ENCODE assay signal across 7 cellular contexts in the genomic region with DNA sequence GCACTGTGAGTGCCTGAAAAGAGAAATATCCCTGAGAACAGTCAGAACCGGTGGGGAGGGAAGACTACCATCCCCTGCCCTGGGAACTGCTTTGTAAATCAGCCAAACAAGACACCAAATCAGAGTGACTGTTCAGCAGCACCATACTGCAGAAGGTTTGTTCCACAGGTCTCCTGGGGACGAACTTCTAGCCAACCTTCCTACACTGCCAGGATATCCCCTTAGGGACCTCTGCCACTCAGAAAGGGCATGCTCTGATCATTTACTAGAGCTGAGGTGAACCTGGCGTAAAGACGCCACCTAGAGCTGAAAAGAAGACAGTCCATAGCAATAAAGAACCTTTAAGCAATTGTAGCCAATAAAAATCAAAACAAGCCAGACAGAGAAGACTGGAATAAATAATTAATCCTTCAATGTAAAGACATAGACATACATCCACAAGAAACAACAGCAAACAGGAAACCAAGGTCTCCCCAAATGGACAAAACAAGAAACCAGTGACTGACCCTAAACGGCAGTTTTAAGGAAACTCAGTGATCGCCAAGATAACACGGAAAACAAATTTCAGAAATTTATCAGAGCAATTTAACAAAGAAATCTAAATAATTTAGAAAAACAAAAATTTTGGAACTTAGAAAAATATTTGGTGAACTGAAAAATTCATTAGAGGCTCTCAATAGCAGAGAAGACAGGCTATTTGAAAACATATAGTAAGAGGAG.
DNase-seq lines count a peak whose midpoint lies in the region; ATAC-seq, FAIRE-seq and TF ChIP-seq lines count a peak whose summit lies in the region.

No MANE protein-coding gene starts in this region.

- intact Hi-C loops in body of pancreas (cut with DNase I), result loop anchor here (10.0 kb wide), 2 partner anchors 223 to 273 kb away; no protein-coding TSS in a partner anchor

- peak; percentile 61 for FAIRE-seq in GM12892 (lab: Jason Lieb, UNC)

- H3K4me1 Mint-ChIP-seq in T-helper 17 cell, result peaks cover 12% of the 10 kb centered on the region
- H3K4me1 Mint-ChIP-seq in stimulated activated memory B cell treated with anti-CD40 and anti-IgM and Interleukin-4, amounts not matched to agents 10 μg/mL and 1 μg/mL and 100 μg/mL, for 72 hours, result peaks cover 62% of the 10 kb centered on the region

- no peak overlapping the region for H3K27ac ChIP-seq in body of pancreas

- no peaks in the 10 kb centered on the region for H3K27me3 ChIP-seq in body of pancreas

- DNase-seq in GM12892 (ENCODE audit: insufficient read length) (no peak), NAMALWA (ENCODE audit: low spot score) (peak; percentile 71), T-helper 17 cell (peak in 2 of 3 donors; percentile 11 to 31), body of pancreas (peak; percentile 50 to 71 (median 61)), left kidney (ENCODE audit: low read depth, low spot score) (peak; percentile 65)

- TF ChIP-seq CTCF in body of pancreas (IDR thresholded peaks at IDR 0.05), result peak; percentile 46 to 86 (median 81)

- TF ChIP-seq POLR2A in GM12892 (IDR thresholded peaks at IDR 0.05; ENCODE audit: low read depth, low read length), result no peak
- no peak for TF ChIP-seq POLR2A in body of pancreas (IDR thresholded peaks at IDR 0.05)

- H3K4me1 ChIP-seq in body of pancreas, result peaks cover 13% of the 10 kb centered on the region

- H3K9me3 ChIP-seq in T-helper 17 cell (ENCODE audit: control insufficient read depth, low read length, poor library complexity, severe bottlenecking), result peaks cover 2% of the 10 kb centered on the region
- H3K9me3 ChIP-seq in body of pancreas, result no peaks in the 10 kb centered on the region

- no peaks in the 10 kb centered on the region for H3K36me3 ChIP-seq in body of pancreas (replicated peaks in 1 of 2; ENCODE audit: insufficient read depth in 1 of 2, low read depth in 2 of 2)

- whole genome bisulfite sequencing in body of pancreas, 2 donors, result 43 to 47% methylated on average over 7 of the region's 7 CpGs

- H3K4me3 ChIP-seq in body of pancreas, result no peak overlapping the region

- no peaks in the 10 kb centered on the region for H3K27me3 Mint-ChIP-seq in T-helper 17 cell
- no peaks in the 10 kb centered on the region for H3K27me3 Mint-ChIP-seq in stimulated activated memory B cell treated with anti-CD40 and anti-IgM and Interleukin-4, amounts not matched to agents 10 μg/mL and 1 μg/mL and 100 μg/mL, for 72 hours

- ATAC-seq in HG02642 (IDR thresholded peaks at IDR 0.05; ENCODE audit: poor library complexity, unreplicated experiment) (peak; percentile 87), T-helper 17 cell (peak; percentile 94), body of pancreas (peak; percentile 90)
- ATAC-seq in stimulated activated memory B cell treated with anti-CD40 and anti-IgM and Interleukin-4, amounts not matched to agents 10 μg/mL and 1 μg/mL and 100 μg/mL, for 72 hours, result peak; percentile 94

- H3K9me3 Mint-ChIP-seq in stimulated activated memory B cell treated with anti-CD40 and anti-IgM and Interleukin-4, amounts not matched to agents 10 μg/mL and 1 μg/mL and 100 μg/mL, for 72 hours, result peaks cover 14% of the 10 kb centered on the region

- H3K27ac Mint-ChIP-seq in T-helper 17 cell, result peak overlapping the region; percentile 88
- H3K27ac Mint-ChIP-seq in stimulated activated memory B cell treated with anti-CD40 and anti-IgM and Interleukin-4, amounts not matched to agents 10 μg/mL and 1 μg/mL and 100 μg/mL, for 72 hours, result peak overlapping the region; percentile 95

- peaks cover 3% of the 10 kb centered on the region for H3K36me3 Mint-ChIP-seq in T-helper 17 cell (ENCODE audit: low read depth)
- H3K36me3 Mint-ChIP-seq in stimulated activated memory B cell treated with anti-CD40 and anti-IgM and Interleukin-4, amounts not matched to agents 10 μg/mL and 1 μg/mL and 100 μg/mL, for 72 hours, result peaks cover 39% of the 10 kb centered on the region

- peak overlapping the region; percentile 88 for H3K4me3 Mint-ChIP-seq in T-helper 17 cell
- H3K4me3 Mint-ChIP-seq in stimulated activated memory B cell treated with anti-CD40 and anti-IgM and Interleukin-4, amounts not matched to agents 10 μg/mL and 1 μg/mL and 100 μg/mL, for 72 hours, result peak overlapping the region; percentile 90
